In genomic region chr3:116757310-116757709, GRCh38 we compare ENCODE assay signal across 18 cellular contexts. TPM values are rescaled to one million over a fixed set of nuclear protein-coding genes. Genes with fewer than 3 reads are reported as not detected.
DNase-seq lines count a peak whose midpoint lies in the region; ATAC-seq, FAIRE-seq and TF ChIP-seq lines count a peak whose summit lies in the region.
"Had no signal": no experiment of that assay in that cellular context is flagged by ENCODE, and none has a peak within 500 bp of the region (broad histone marks: within the 10 kb centered on the region; RNA-seq: fewer than 3 reads in every experiment).

No MANE protein-coding gene starts in this region.

- no peak overlapping the region for H2BK20ac ChIP-seq in IMR-90 (ENCODE audit: low read depth, low read length)

- H3K4me1 Mint-ChIP-seq in T-cell = no peaks in the 10 kb centered on the region
- H3K4me1 Mint-ChIP-seq: CD14-positive monocyte had no signal

- H3K36me3 ChIP-seq in HepG2 (replicated peaks in 1 of 2; ENCODE audit: control insufficient read depth in 1 of 2, insufficient read depth in 2 of 2, low read length in 2 of 2) (no peaks in the 10 kb centered on the region), right lobe of liver (no peaks in the 10 kb centered on the region), IMR-90 (ENCODE audit: control insufficient read depth, insufficient read depth, low read length) (no peaks in the 10 kb centered on the region)
- H3K36me3 ChIP-seq: BLaER1 had no signal

- no peaks in the 10 kb centered on the region for H3K36me3 Mint-ChIP-seq in T-cell
- H3K36me3 Mint-ChIP-seq: CD14-positive monocyte; CD4-positive, alpha-beta memory T cell had no signal

- no peaks in the 10 kb centered on the region for H3K4me1 ChIP-seq in HepG2 (ENCODE audit: insufficient read depth, low read length)
- no peaks in the 10 kb centered on the region for H3K4me1 ChIP-seq in right lobe of liver
- no peaks in the 10 kb centered on the region for H3K4me1 ChIP-seq in IMR-90 (ENCODE audit: control insufficient read depth, insufficient read depth, low read length)
- H3K4me1 ChIP-seq: BLaER1 had no signal

- H3K56ac ChIP-seq in IMR-90 (ENCODE audit: extremely low read depth, insufficient read depth, low read length) = no peak overlapping the region

- BruUV-seq in HepG2 (replicated peaks; lab: Mats Ljungman, UMichigan) (no TSS peak), IMR-90 (replicated peaks; lab: Mats Ljungman, UMichigan) (no TSS peak)

- H4K91ac ChIP-seq in IMR-90 (ENCODE audit: insufficient read depth, low read depth, low read length) = no peak overlapping the region

- H3K27ac ChIP-seq in HepG2 (ENCODE audit: extremely low read length, insufficient read depth, low read length) (no peak overlapping the region), right lobe of liver (no peak overlapping the region), IMR-90 (ENCODE audit: insufficient read depth, low read length) (no peak overlapping the region)
- H3K27ac ChIP-seq: BLaER1 had no signal

- TF ChIP-seq POLR2A in HepG2 (IDR thresholded peaks at IDR 0.05; ENCODE audit: insufficient read depth in 1 of 2, low read depth in 2 of 2, low read length in 2 of 2) (no peak), right lobe of liver (IDR thresholded peaks at IDR 0.05) (no peak), IMR-90 (IDR thresholded peaks at IDR 0.05; ENCODE audit: low read depth, low read length) (no peak)

- H3K9me3 Mint-ChIP-seq in T-cell = peaks cover 0 to 6% (median 0%) of the 10 kb centered on the region in 3 donors
- H3K9me3 Mint-ChIP-seq: CD14-positive monocyte; CD4-positive, alpha-beta memory T cell; H9 had no signal

- no peak for TF ChIP-seq EP300 in HepG2 (IDR thresholded peaks at IDR 0.05; ENCODE audit: low read depth in 2 of 2, low read length in 2 of 2)
- no peak for TF ChIP-seq EP300 in HepG2 (CRISPR knock-in tag; IDR thresholded peaks at IDR 0.05; ENCODE audit: borderline replicate concordance)

- POLR2A ChIA-PET in HepG2 (lab: Yijun Ruan, JAX) = no interaction called here
- POLR2A ChIA-PET in IMR-90 (lab: Charles Lee; ENCODE audit: unreplicated experiment) = no interaction called here
- POLR2A ChIA-PET in T-cell (lab: Charles Lee) = no interaction called here

- H3K79me1 ChIP-seq in IMR-90 (ENCODE audit: low read depth in 1 of 2, low read length in 2 of 2) = no peaks in the 10 kb centered on the region

- H3K4ac ChIP-seq in IMR-90 (ENCODE audit: low read depth, low read length) = no peak overlapping the region

- H2AFZ ChIP-seq in HepG2 (ENCODE audit: low read length) (no peak overlapping the region), IMR-90 (replicated peaks; ENCODE audit: low read length, poor library complexity) (no peak overlapping the region)

- H3K27me3 ChIP-seq in HepG2 (ENCODE audit: control insufficient read depth in 1 of 2, insufficient read depth in 2 of 2, low read length in 2 of 2) (no peaks in the 10 kb centered on the region), right lobe of liver (peaks cover 0 to 5% of the 10 kb centered on the region in 2 donors), IMR-90 (ENCODE audit: control insufficient read depth, insufficient read depth, low read length) (no peaks in the 10 kb centered on the region)
- H3K27me3 ChIP-seq: BLaER1 had no signal

- H2BK5ac ChIP-seq in IMR-90 (ENCODE audit: low read depth, low read length, poor library complexity, severe bottlenecking) = no peak overlapping the region

- intact Hi-C loops in HepG2 (cut with micrococcal nuclease; ENCODE audit: unreplicated experiment) = no loop called here
- intact Hi-C loops in right lobe of liver (cut with DNase I) = no loop called here
- intact Hi-C loops in IMR-90 (cut with micrococcal nuclease) = loop anchor here (5.0 kb wide), 4 partner anchors 145 to 925 kb away; no protein-coding TSS in a partner anchor

- TF ChIP-seq RAD21 in HepG2 (CRISPR knock-in tag; IDR thresholded peaks at IDR 0.05) (no peak), IMR-90 (IDR thresholded peaks at IDR 0.05; ENCODE audit: low read length) (no peak)

- in situ Hi-C loops in HepG2 (cut with HindIII; ENCODE audit: extremely low pct_ligation_motif_present, low pct_unique_long_range_greater_than_20kb) = loop anchor here (5.0 kb wide), 1 partner anchor 620 kb away; no protein-coding TSS in a partner anchor
- in situ Hi-C loops in IMR-90 (cut with MboI; ENCODE audit: low sequenced_read_pairs) = loop anchor here (5.0 kb wide), 1 partner anchor 620 kb away; no protein-coding TSS in a partner anchor

- dilution Hi-C loops in IMR-90 (cut with HindIII; ENCODE audit: low sequenced_read_pairs, unreplicated experiment) = no loop called here

- no peak overlapping the region for H2AK9ac ChIP-seq in IMR-90 (replicated peaks; ENCODE audit: low read depth, low read length, poor library complexity)

- H2BK15ac ChIP-seq in IMR-90 (ENCODE audit: low read depth, low read length) = no peak overlapping the region

- CTCF ChIA-PET in HepG2 (lab: Yijun Ruan, JAX; ENCODE audit: low intra/inter-chr PET ratio, low total read pairs) (interaction anchor here (3.4 kb wide), 1 partner anchor 618 kb away, joined by 23 read pairs; no protein-coding TSS in a partner anchor), IMR-90 (lab: Yijun Ruan, JAX) (interaction anchor here (0.9 kb wide), 1 partner anchor 8 kb away, joined by 3 read pairs; no protein-coding TSS in a partner anchor), T-cell (lab: Charles Lee) (interaction anchor here in 1 of 2 donors (0.6 to 1.4 kb wide), 2 partner anchors 9 to 14 kb away, joined by 3 read pairs; no protein-coding TSS in a partner anchor)

- H3K4me3 Mint-ChIP-seq in T-cell = no peak overlapping the region
- H3K4me3 Mint-ChIP-seq: CD14-positive monocyte; CD4-positive, alpha-beta memory T cell; H9 had no signal

- no peak overlapping the region for H3K18ac ChIP-seq in IMR-90 (ENCODE audit: low read depth, low read length)

- no peaks in the 10 kb centered on the region for H3K79me2 ChIP-seq in HepG2 (ENCODE audit: insufficient read depth, low read length)

- H3K4me3 ChIP-seq in HepG2 (replicated peaks in 1 of 3; ENCODE audit: insufficient read depth in 1 of 3, low read depth in 2 of 3, low read length in 3 of 3) (no peak overlapping the region), right lobe of liver (no peak overlapping the region), IMR-90 (ENCODE audit: insufficient read depth, low read depth, low read length) (no peak overlapping the region)
- H3K4me3 ChIP-seq: BLaER1 had no signal

- H3K9ac ChIP-seq in HepG2 (ENCODE audit: insufficient read depth, low read depth, low read length) (no peak overlapping the region), IMR-90 (ENCODE audit: low read depth, low read length) (no peak overlapping the region)
- H3K9ac ChIP-seq: BLaER1 had no signal

- H2AK5ac ChIP-seq in IMR-90 (ENCODE audit: low read depth, low read length) = no peak overlapping the region

- ATAC-seq in HepG2 (no peak), right lobe of liver (no peak), IMR-90 (ENCODE audit: low read depth) (no peak), GM21825 (IDR thresholded peaks at IDR 0.05; ENCODE audit: unreplicated experiment) (no peak), T-cell (replicated peaks in 1 of 4) (no peak)

- H3K4me2 ChIP-seq in HepG2 (ENCODE audit: low read depth, low read length) (no peak overlapping the region), IMR-90 (ENCODE audit: low read depth, low read length) (no peak overlapping the region)
- H3K4me2 ChIP-seq: BLaER1 had no signal

- no peak overlapping the region for H3K23ac ChIP-seq in IMR-90 (ENCODE audit: low read depth, low read length)

- H3K27me3 Mint-ChIP-seq in T-cell = no peaks in the 10 kb centered on the region
- H3K27me3 Mint-ChIP-seq: CD4-positive, alpha-beta memory T cell had no signal

- H4K8ac ChIP-seq in IMR-90 (ENCODE audit: low read depth in 2 of 2, low read length in 2 of 2) = no peak overlapping the region

- DNase-seq in HepG2 (ENCODE audit: low spot score) (no peak), right lobe of liver (no peak), IMR-90 (no peak), cerebellum (ENCODE audit: low spot score) (peak; percentile 3), SKM-1 treated with dmso at 0.1 percent for 144 hours (lab: John Stamatoyannopoulos, UW; ENCODE audit: unreplicated experiment) (no peak), T-cell (no peak)
- DNase-seq: CD4-positive, alpha-beta memory T cell; DMS153; DMS79; GF-D8; H9 had no signal

- H3K14ac ChIP-seq in IMR-90 (replicated peaks; ENCODE audit: low read depth, low read length) = no peak overlapping the region

- H4K20me1 ChIP-seq in HepG2 (ENCODE audit: insufficient read depth, low read length) (no peaks in the 10 kb centered on the region), IMR-90 (ENCODE audit: insufficient read depth, low read length) (no peaks in the 10 kb centered on the region)
- H4K20me1 ChIP-seq: BLaER1 had no signal

- FAIRE-seq in HepG2 (lab: Jason Lieb, UNC) = no peak
- FAIRE-seq: A204.1, H1 had no signal

- H3K27ac Mint-ChIP-seq in T-cell = no peak overlapping the region
- H3K27ac Mint-ChIP-seq: CD14-positive monocyte; CD4-positive, alpha-beta memory T cell; H9 had no signal

- H3K9me3 ChIP-seq in HepG2 (ENCODE audit: low read length) = no peaks in the 10 kb centered on the region
- H3K9me3 ChIP-seq in right lobe of liver = no peaks in the 10 kb centered on the region
- H3K9me3 ChIP-seq in IMR-90 (ENCODE audit: control insufficient read depth, insufficient read depth, low read length) = no peaks in the 10 kb centered on the region
- H3K9me3 ChIP-seq: BLaER1 had no signal

- H4K5ac ChIP-seq in IMR-90 (ENCODE audit: low read depth, low read length) = no peak overlapping the region

- TF ChIP-seq CTCF in HepG2 (CRISPR knock-in tag; IDR thresholded peaks at IDR 0.05) (no peak), right lobe of liver (IDR thresholded peaks at IDR 0.05) (no peak), IMR-90 (conservative IDR thresholded peaks at IDR 0.05; ENCODE audit: low read depth, low read length) (no peak)

- no peaks in the 10 kb centered on the region for H3K9me1 ChIP-seq in IMR-90 (ENCODE audit: insufficient read depth, low read length)

- no peak overlapping the region for H2BK120ac ChIP-seq in IMR-90 (ENCODE audit: low read depth, low read length)

- WGBS in HepG2 (ENCODE audit: low lambda C conversion rate) = 0% methylated on average over 2 of the region's 2 CpGs
- WGBS in right lobe of liver (ENCODE audit: insufficient coverage, low coverage, low lambda C conversion rate, missing lambda C conversion rate) = 10% methylated on average over 2 of the region's 2 CpGs
- WGBS in IMR-90 (ENCODE audit: extremely low coverage in 2 of 2, insufficient read length in 1 of 2), 2 experiments = no CpG with 5 or more reads among the region's 2 CpGs

RNA-seq across cellular contexts. Expression of gene TUSC7, which starts 47.7 kb away (rescaled TPM):
- not detected in 2 replicates for total RNA-seq in HepG2 (2016; rRNA removed; fragmentation: Illumina TruSeq; extraction: Trizol)
- not detected in 2 replicates for total RNA-seq in HepG2 (2016; cell fraction: cytosol; rRNA removed; fragmentation: Illumina TruSeq; extraction: Trizol; ENCODE audit: low read depth)
- not detected in 2 replicates for total RNA-seq in HepG2 (2016; cell fraction: insoluble cytoplasmic fraction; rRNA removed; fragmentation: Illumina TruSeq; extraction: Trizol)
- not detected in 2 replicates for total RNA-seq in HepG2 (2016; cell fraction: membrane; rRNA removed; fragmentation: Illumina TruSeq; extraction: Trizol)
- not detected in 2 replicates for total RNA-seq in HepG2 (2016; cell fraction: nucleus; rRNA removed; fragmentation: Illumina TruSeq; extraction: Trizol)
- not detected in 2 replicates for polyA plus RNA-seq in HepG2 (2011; rRNA removed)
- polyA plus RNA-seq in HepG2 (2011; cell fraction: cytosol; rRNA removed) = not detected in 2 replicates
- polyA plus RNA-seq in HepG2 (2011; cell fraction: nucleus; rRNA removed) = not detected in 2 replicates
- not detected in 2 replicates for polyA plus RNA-seq in HepG2 (2012)
- polyA plus RNA-seq in HepG2 (2016; cell fraction: cytosol; fragmentation: Illumina TruSeq; extraction: Trizol; ENCODE audit: low read depth) = not detected in 2 replicates
- polyA plus RNA-seq in HepG2 (2016; cell fraction: insoluble cytoplasmic fraction; fragmentation: Illumina TruSeq; extraction: Trizol; ENCODE audit: low read depth) = not detected in 2 replicates
- polyA plus RNA-seq in HepG2 (2016; cell fraction: membrane; fragmentation: Illumina TruSeq; extraction: Trizol; ENCODE audit: low read depth) = not detected in 2 replicates
- not detected in 2 replicates for polyA plus RNA-seq in HepG2 (2016; cell fraction: nucleus; fragmentation: Illumina TruSeq; extraction: Trizol; ENCODE audit: insufficient read depth, low read depth)
- polyA minus RNA-seq in HepG2 (2011; rRNA and poly(A)+ RNA removed; ENCODE audit: low replicate concordance) = not detected in 2 replicates
- polyA minus RNA-seq in HepG2 (2011; cell fraction: cytosol; rRNA and poly(A)+ RNA removed) = not detected in 2 replicates
- polyA minus RNA-seq in HepG2 (2011; cell fraction: nucleus; rRNA and poly(A)+ RNA removed) = not detected in 2 replicates
- not detected for total RNA-seq in right lobe of liver
- not detected in 2 replicates for total RNA-seq in IMR-90 (2012; rRNA removed)
- not detected in 2 replicates for polyA plus RNA-seq in IMR-90 (2012; rRNA removed)
- polyA plus RNA-seq in IMR-90 (2012; cell fraction: cytosol; rRNA removed) = not detected in 2 replicates
- not detected in 2 replicates for polyA plus RNA-seq in IMR-90 (2012; cell fraction: nucleus; rRNA removed; ENCODE audit: low replicate concordance)
- total RNA-seq in cerebellum = not detected
- total RNA-seq in T-cell = not detected
- total RNA-seq: CD4-positive, alpha-beta memory T cell; Daoy; H1; H9 had no signal
- polyA plus RNA-seq: AG04450; CD14-positive monocyte; CD4-positive, alpha-beta memory T cell; H1 had no signal
